In the genomic region with DNA sequence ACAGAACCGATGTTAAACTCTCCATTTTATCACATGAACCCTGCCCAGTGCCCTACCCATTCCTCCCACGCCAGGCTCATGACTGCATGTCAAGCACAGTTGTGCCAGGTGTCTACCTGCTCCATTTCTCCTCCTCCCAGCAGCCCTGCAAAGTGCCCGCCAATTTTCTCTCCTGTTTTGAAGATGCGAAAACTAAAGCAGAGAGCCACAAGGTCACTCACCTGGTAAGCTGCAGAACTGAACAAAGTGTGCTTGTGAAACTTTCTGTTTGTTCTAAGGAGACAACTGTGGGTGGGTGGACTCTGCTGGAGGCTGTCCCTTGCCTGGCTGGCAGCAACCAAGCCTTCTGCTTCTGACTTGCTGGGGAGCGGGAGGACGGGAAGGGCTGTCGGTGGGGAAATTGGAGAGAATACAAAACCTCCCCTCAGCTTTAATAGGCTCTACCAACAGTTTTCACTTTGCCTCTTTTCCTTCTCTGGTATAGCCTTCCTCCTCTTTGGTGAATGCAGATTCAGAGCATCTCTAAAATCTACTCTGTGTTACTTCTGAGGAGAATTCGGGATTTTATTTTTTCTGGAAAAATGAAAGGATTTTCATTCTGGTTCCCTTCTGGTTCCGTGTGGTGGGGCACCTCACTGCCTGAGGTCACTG, we compare ENCODE assay signal across 1 cellular context.
TF ChIP-seq lines count a peak whose summit lies in the region.

No MANE protein-coding gene starts in this region.

TF ChIP-seq in HepG2, 621 proteins besides CTCF, POLR2A, EP300 and RAD21 (continued from another document and continues in another):
- TF ChIP-seq CBFB (CRISPR knock-in tag; IDR thresholded peaks at IDR 0.05) (no peak), ZNF83 (CRISPR knock-in tag; IDR thresholded peaks at IDR 0.05; ENCODE audit: borderline replicate concordance) (no peak), ZNF839 (CRISPR knock-in tag; IDR thresholded peaks at IDR 0.05; ENCODE audit: borderline replicate concordance) (no peak), ZNF256 (CRISPR knock-in tag; conservative IDR thresholded peaks at IDR 0.05) (no peak), ZNF317 (CRISPR knock-in tag; IDR thresholded peaks at IDR 0.05) (no peak), TAF1 (CRISPR knock-in tag; IDR thresholded peaks at IDR 0.05) (0 out of 2 replicates have a peak, but pooled peaks have one; percentile 20), ZNF225 (CRISPR knock-in tag; IDR thresholded peaks at IDR 0.05) (no peak), MEIS1 (CRISPR knock-in tag; IDR thresholded peaks at IDR 0.05; ENCODE audit: borderline replicate concordance) (peak; percentile 74; the same call in 1 of the 2 replicates), ZNF556 (CRISPR knock-in tag; IDR thresholded peaks at IDR 0.05; ENCODE audit: borderline replicate concordance) (peak; percentile 40; the same call in 1 of the 2 replicates), ZNF567 (CRISPR knock-in tag; IDR thresholded peaks at IDR 0.05; ENCODE audit: borderline replicate concordance) (no peak), THAP11 (CRISPR knock-in tag; IDR thresholded peaks at IDR 0.05) (0 out of 2 replicates have a peak, but pooled peaks have one; percentile 41), CBX5 (CRISPR knock-in tag; IDR thresholded peaks at IDR 0.05; ENCODE audit: borderline replicate concordance) (no peak; the same call in 1 of the 2 replicates), ZNF766 (CRISPR knock-in tag; IDR thresholded peaks at IDR 0.05; ENCODE audit: borderline replicate concordance) (0 out of 2 replicates have a peak, but pooled peaks have one; percentile 38), POLR2AphosphoS5 (IDR thresholded peaks at IDR 0.05; ENCODE audit: low read depth, low read length) (no peak), PRMT3 (CRISPR knock-in tag; IDR thresholded peaks at IDR 0.05; ENCODE audit: borderline replicate concordance, low read depth) (no peak)
- TF ChIP-seq, protein P1, sequence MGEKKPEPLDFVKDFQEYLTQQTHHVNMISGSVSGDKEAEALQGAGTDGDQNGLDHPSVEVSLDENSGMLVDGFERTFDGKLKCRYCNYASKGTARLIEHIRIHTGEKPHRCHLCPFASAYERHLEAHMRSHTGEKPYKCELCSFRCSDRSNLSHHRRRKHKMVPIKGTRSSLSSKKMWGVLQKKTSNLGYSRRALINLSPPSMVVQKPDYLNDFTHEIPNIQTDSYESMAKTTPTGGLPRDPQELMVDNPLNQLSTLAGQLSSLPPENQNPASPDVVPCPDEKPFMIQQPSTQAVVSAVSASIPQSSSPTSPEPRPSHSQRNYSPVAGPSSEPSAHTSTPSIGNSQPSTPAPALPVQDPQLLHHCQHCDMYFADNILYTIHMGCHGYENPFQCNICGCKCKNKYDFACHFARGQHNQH (CRISPR knock-in tag; IDR thresholded peaks at IDR 0.05) = no peak
- TF ChIP-seq, protein P2, sequence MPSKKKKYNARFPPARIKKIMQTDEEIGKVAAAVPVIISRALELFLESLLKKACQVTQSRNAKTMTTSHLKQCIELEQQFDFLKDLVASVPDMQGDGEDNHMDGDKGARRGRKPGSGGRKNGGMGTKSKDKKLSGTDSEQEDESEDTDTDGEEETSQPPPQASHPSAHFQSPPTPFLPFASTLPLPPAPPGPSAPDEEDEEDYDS (CRISPR knock-in tag; IDR thresholded peaks at IDR 0.05) = 0 out of 2 replicates have a peak, but pooled peaks have one; percentile 36
- TF ChIP-seq, protein P3, sequence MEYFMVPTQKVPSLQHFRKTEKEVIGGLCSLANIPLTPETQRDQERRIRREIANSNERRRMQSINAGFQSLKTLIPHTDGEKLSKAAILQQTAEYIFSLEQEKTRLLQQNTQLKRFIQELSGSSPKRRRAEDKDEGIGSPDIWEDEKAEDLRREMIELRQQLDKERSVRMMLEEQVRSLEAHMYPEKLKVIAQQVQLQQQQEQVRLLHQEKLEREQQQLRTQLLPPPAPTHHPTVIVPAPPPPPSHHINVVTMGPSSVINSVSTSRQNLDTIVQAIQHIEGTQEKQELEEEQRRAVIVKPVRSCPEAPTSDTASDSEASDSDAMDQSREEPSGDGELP (IDR thresholded peaks at IDR 0.05; ENCODE audit: borderline replicate concordance, low read depth) = peak; percentile 68; the same call in 1 of the 2 replicates
- TF ChIP-seq, protein P4, sequence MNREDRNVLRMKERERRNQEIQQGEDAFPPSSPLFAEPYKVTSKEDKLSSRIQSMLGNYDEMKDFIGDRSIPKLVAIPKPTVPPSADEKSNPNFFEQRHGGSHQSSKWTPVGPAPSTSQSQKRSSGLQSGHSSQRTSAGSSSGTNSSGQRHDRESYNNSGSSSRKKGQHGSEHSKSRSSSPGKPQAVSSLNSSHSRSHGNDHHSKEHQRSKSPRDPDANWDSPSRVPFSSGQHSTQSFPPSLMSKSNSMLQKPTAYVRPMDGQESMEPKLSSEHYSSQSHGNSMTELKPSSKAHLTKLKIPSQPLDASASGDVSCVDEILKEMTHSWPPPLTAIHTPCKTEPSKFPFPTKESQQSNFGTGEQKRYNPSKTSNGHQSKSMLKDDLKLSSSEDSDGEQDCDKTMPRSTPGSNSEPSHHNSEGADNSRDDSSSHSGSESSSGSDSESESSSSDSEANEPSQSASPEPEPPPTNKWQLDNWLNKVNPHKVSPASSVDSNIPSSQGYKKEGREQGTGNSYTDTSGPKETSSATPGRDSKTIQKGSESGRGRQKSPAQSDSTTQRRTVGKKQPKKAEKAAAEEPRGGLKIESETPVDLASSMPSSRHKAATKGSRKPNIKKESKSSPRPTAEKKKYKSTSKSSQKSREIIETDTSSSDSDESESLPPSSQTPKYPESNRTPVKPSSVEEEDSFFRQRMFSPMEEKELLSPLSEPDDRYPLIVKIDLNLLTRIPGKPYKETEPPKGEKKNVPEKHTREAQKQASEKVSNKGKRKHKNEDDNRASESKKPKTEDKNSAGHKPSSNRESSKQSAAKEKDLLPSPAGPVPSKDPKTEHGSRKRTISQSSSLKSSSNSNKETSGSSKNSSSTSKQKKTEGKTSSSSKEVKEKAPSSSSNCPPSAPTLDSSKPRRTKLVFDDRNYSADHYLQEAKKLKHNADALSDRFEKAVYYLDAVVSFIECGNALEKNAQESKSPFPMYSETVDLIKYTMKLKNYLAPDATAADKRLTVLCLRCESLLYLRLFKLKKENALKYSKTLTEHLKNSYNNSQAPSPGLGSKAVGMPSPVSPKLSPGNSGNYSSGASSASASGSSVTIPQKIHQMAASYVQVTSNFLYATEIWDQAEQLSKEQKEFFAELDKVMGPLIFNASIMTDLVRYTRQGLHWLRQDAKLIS (CRISPR knock-in tag; IDR thresholded peaks at IDR 0.05) = no peak
- TF ChIP-seq, protein P5, sequence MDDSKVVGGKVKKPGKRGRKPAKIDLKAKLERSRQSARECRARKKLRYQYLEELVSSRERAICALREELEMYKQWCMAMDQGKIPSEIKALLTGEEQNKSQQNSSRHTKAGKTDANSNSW (CRISPR knock-in tag; IDR thresholded peaks at IDR 0.05; ENCODE audit: borderline replicate concordance) = no peak
- TF ChIP-seq, protein P6, sequence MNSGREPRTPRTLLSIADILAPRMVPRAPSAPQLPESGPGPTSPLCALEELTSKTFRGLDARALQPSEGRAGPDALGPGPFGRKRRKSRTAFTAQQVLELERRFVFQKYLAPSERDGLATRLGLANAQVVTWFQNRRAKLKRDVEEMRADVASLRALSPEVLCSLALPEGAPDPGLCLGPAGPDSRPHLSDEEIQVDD (CRISPR knock-in tag; IDR thresholded peaks at IDR 0.05; ENCODE audit: borderline replicate concordance) = no peak
- TF ChIP-seq, protein P7, sequence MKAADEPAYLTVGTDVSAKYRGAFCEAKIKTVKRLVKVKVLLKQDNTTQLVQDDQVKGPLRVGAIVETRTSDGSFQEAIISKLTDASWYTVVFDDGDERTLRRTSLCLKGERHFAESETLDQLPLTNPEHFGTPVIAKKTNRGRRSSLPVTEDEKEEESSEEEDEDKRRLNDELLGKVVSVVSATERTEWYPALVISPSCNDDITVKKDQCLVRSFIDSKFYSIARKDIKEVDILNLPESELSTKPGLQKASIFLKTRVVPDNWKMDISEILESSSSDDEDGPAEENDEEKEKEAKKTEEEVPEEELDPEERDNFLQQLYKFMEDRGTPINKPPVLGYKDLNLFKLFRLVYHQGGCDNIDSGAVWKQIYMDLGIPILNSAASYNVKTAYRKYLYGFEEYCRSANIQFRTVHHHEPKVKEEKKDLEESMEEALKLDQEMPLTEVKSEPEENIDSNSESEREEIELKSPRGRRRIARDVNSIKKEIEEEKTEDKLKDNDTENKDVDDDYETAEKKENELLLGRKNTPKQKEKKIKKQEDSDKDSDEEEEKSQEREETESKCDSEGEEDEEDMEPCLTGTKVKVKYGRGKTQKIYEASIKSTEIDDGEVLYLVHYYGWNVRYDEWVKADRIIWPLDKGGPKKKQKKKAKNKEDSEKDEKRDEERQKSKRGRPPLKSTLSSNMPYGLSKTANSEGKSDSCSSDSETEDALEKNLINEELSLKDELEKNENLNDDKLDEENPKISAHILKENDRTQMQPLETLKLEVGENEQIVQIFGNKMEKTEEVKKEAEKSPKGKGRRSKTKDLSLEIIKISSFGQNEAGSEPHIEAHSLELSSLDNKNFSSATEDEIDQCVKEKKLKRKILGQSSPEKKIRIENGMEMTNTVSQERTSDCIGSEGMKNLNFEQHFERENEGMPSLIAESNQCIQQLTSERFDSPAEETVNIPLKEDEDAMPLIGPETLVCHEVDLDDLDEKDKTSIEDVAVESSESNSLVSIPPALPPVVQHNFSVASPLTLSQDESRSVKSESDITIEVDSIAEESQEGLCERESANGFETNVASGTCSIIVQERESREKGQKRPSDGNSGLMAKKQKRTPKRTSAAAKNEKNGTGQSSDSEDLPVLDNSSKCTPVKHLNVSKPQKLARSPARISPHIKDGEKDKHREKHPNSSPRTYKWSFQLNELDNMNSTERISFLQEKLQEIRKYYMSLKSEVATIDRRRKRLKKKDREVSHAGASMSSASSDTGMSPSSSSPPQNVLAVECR (CRISPR knock-in tag; IDR thresholded peaks at IDR 0.05; ENCODE audit: borderline replicate concordance) = no peak; the same call in 1 of the 2 replicates
- TF ChIP-seq, protein P8, sequence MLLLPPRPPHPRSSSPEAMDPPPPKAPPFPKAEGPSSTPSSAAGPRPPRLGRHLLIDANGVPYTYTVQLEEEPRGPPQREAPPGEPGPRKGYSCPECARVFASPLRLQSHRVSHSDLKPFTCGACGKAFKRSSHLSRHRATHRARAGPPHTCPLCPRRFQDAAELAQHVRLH (CRISPR knock-in tag; IDR thresholded peaks at IDR 0.05; ENCODE audit: borderline replicate concordance, low read depth) = no peak
- TF ChIP-seq, protein P9, sequence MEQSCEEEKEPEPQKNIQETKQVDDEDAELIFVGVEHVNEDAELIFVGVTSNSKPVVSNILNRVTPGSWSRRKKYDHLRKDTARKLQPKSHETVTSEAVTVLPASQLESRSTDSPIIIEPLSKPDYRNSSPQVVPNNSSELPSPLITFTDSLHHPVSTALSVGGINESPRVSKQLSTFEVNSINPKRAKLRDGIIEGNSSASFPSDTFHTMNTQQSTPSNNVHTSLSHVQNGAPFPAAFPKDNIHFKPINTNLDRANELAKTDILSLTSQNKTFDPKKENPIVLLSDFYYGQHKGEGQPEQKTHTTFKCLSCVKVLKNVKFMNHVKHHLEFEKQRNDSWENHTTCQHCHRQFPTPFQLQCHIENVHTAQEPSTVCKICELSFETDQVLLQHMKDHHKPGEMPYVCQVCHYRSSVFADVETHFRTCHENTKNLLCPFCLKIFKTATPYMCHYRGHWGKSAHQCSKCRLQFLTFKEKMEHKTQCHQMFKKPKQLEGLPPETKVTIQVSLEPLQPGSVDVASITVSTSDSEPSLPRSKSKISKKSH (CRISPR knock-in tag; IDR thresholded peaks at IDR 0.05; ENCODE audit: borderline replicate concordance) = peak; percentile 7; the same call in 1 of the 2 replicates
- TF ChIP-seq, protein P10, sequence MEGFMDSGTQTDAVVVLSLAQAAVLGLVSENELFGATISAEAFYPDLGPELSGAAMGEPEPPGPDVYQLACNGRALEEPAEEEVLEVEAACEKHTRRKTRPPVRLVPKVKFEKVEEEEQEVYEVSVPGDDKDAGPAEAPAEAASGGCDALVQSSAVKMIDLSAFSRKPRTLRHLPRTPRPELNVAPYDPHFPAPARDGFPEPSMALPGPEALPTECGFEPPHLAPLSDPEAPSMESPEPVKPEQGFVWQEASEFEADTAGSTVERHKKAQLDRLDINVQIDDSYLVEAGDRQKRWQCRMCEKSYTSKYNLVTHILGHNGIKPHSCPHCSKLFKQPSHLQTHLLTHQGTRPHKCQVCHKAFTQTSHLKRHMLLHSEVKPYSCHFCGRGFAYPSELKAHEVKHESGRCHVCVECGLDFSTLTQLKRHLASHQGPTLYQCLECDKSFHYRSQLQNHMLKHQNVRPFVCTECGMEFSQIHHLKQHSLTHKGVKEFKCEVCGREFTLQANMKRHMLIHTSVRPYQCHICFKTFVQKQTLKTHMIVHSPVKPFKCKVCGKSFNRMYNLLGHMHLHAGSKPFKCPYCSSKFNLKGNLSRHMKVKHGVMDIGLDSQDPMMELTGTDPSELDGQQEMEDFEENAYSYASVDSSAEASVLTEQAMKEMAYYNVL (CRISPR knock-in tag; IDR thresholded peaks at IDR 0.05; ENCODE audit: borderline replicate concordance) = peak; percentile 92; the same call in 1 of the 2 replicates
- TF ChIP-seq, protein P11, sequence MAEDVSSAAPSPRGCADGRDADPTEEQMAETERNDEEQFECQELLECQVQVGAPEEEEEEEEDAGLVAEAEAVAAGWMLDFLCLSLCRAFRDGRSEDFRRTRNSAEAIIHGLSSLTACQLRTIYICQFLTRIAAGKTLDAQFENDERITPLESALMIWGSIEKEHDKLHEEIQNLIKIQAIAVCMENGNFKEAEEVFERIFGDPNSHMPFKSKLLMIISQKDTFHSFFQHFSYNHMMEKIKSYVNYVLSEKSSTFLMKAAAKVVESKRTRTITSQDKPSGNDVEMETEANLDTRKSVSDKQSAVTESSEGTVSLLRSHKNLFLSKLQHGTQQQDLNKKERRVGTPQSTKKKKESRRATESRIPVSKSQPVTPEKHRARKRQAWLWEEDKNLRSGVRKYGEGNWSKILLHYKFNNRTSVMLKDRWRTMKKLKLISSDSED (CRISPR knock-in tag; IDR thresholded peaks at IDR 0.05) = no peak
